Comparison of ENCODE assay signal across 10 cellular contexts in genomic region chr2:191878576-191879298, GRCh38. TPM values are rescaled to one million over a fixed set of nuclear protein-coding genes. Genes with fewer than 3 reads are reported as not detected.
DNase-seq lines count a peak whose midpoint lies in the region; ATAC-seq and TF ChIP-seq lines count a peak whose summit lies in the region.
"Had no signal": no experiment of that assay in that cellular context is flagged by ENCODE, and none has a peak within 500 bp of the region (broad histone marks: within the 10 kb centered on the region; RNA-seq: fewer than 3 reads in every experiment).

No MANE protein-coding gene starts in this region.

- ATAC-seq in thoracic aorta (ENCODE audit: insufficient number of reproducible peaks, low FRiP score, low read depth) = peak; percentile 30
- ATAC-seq in HG03108 (IDR thresholded peaks at IDR 0.05; ENCODE audit: unreplicated experiment) = no peak

- H3K4me3 ChIP-seq in thoracic aorta = no peak overlapping the region
- H3K4me3 ChIP-seq: testis had no signal

- no peaks in the 10 kb centered on the region for H3K9me3 ChIP-seq in thoracic aorta
- H3K9me3 ChIP-seq: testis had no signal

- TF ChIP-seq CTCF in thoracic aorta (IDR thresholded peaks at IDR 0.05) = no peak

- H3K36me3 ChIP-seq in thoracic aorta = no peaks in the 10 kb centered on the region

- H3K27ac ChIP-seq in thoracic aorta = no peak overlapping the region
- H3K27ac ChIP-seq: epithelial cell of prostate, testis had no signal

- no peaks in the 10 kb centered on the region for H3K27me3 ChIP-seq in thoracic aorta (replicated peaks; ENCODE audit: insufficient read depth)
- H3K27me3 ChIP-seq: testis had no signal

- H3K4me1 ChIP-seq in thoracic aorta (ENCODE audit: control insufficient read depth in 1 of 2, low read depth in 2 of 2) = peaks cover 0 to 10% of the 10 kb centered on the region in 2 donors
- H3K4me1 ChIP-seq: testis had no signal

- DNase-seq in HCEC 1CT = peak; percentile 90
- peak; percentile 78 for DNase-seq in amniotic epithelial cell (ENCODE audit: low read depth)
- peak; percentile 80 for DNase-seq in glomerular visceral epithelial cell (ENCODE audit: extremely low spot score)
- no peak for DNase-seq in thoracic aorta (ENCODE audit: low spot score)
- DNase-seq in NCI-H146 treated with DMSO at 0.1 percent for 48 hours (lab: John Stamatoyannopoulos, UW; ENCODE audit: unreplicated experiment) = no peak
- DNase-seq in NCI-H2029 treated with DMSO at 0.1 percent for 48 hours (lab: John Stamatoyannopoulos, UW) = no peak
- DNase-seq: testis had no signal

RNA-seq across cellular contexts. Expression of gene CAVIN2, which starts 31.8 kb away (rescaled TPM):
- 10 to 100 TPM; 14.9 to 15.0 TPM for total RNA-seq in thoracic aorta
- total RNA-seq: T-helper 1 cell treated with Interleukin-12 subunit alpha and Interleukin-12 subunit beta and Interleukin-4 antibody, amounts not matched to agents 30 ng/mL and 1 ng/mL, for 36 hours had no signal

Comparison
In these comparisons a context has a peak if more than half of its experiments do, and no peak if none do; other contexts are left out.
1. DNase-seq: peak in HCEC 1CT (single experiment), amniotic epithelial cell (single experiment) and glomerular visceral epithelial cell (single experiment); none in thoracic aorta (single experiment), NCI-H146 treated with DMSO at 0.1 percent for 48 hours (single experiment) and NCI-H2029 treated with DMSO at 0.1 percent for 48 hours (single experiment).